17 cellular contexts compared by ENCODE assay signal in genomic region chr14:21867541-21867940, GRCh38.
DNase-seq lines count a peak whose midpoint lies in the region; ATAC-seq, FAIRE-seq and TF ChIP-seq lines count a peak whose summit lies in the region.
"Had no signal": no experiment of that assay in that cellular context is flagged by ENCODE, and none has a peak within 500 bp of the region (broad histone marks: within the 10 kb centered on the region; RNA-seq: fewer than 3 reads in every experiment).

No MANE protein-coding gene starts in this region.

- H3K4ac ChIP-seq in mesenchymal stem cell (ENCODE audit: low read depth in 1 of 2, low read length in 2 of 2) = no peak overlapping the region

- intact Hi-C loops in MCF 10A (cut with micrococcal nuclease) = no loop called here
- intact Hi-C loops in breast epithelium (cut with DNase I; ENCODE audit: low total_unique reads) = no loop called here
- intact Hi-C loops in right cardiac atrium (cut with DNase I) = no loop called here

- no peak overlapping the region for H2BK120ac ChIP-seq in mesenchymal stem cell (ENCODE audit: low read depth, low read length)

- no peak overlapping the region for H2AFZ ChIP-seq in mesenchymal stem cell (ENCODE audit: low read depth, low read length)

- H3K4me1 Mint-ChIP-seq in MCF 10A (ENCODE audit: insufficient read depth, unreplicated experiment) = peaks cover 13% of the 10 kb centered on the region
- H3K4me1 Mint-ChIP-seq in activated CD4-positive, alpha-beta memory T cell treated with anti-CD3 and anti-CD28 coated beads, Interleukin-2, amount 10 ng/mL, durations not matched to agents 7 days and 5 days = peaks cover 24% of the 10 kb centered on the region
- H3K4me1 Mint-ChIP-seq: naive B cell had no signal

- no peak overlapping the region for H3K23ac ChIP-seq in mesenchymal stem cell (ENCODE audit: low read length in 2 of 2)

- peak; percentile 15 for DNase-seq in MCF 10A (ENCODE audit: unreplicated experiment)
- no peak for DNase-seq in breast epithelium (ENCODE audit: low spot score in 2 of 2)
- DNase-seq in activated CD4-positive, alpha-beta memory T cell treated with anti-CD3 and anti-CD28 coated beads, Interleukin-2, amount 10 ng/mL, durations not matched to agents 7 days and 5 days = no peak
- DNase-seq in fibroblast of pulmonary artery (ENCODE audit: low read depth) = peak; percentile 49
- no peak for DNase-seq in H7
- DNase-seq in right cardiac atrium = no peak
- no peak for DNase-seq in small intestine
- DNase-seq in mesenchymal stem cell = no peak
- DNase-seq: body of pancreas, DMS 273 treated with DMSO at 0.1 percent for 48 hours, left ventricle myocardium superior, naive B cell, NCI-H2107, NCI-H774, Peyer's patch had no signal

- H3K9me3 ChIP-seq in breast epithelium (no peaks in the 10 kb centered on the region), right cardiac atrium (ENCODE audit: control insufficient read depth, low read length) (no peaks in the 10 kb centered on the region), small intestine (ENCODE audit: control insufficient read depth, low read depth) (no peaks in the 10 kb centered on the region), mesenchymal stem cell (ENCODE audit: control insufficient read depth, low read length) (no peaks in the 10 kb centered on the region)
- H3K9me3 ChIP-seq: body of pancreas, Peyer's patch had no signal

- H3K4me2 ChIP-seq in mesenchymal stem cell (ENCODE audit: low read length, poor library complexity, severe bottlenecking) = no peak overlapping the region

- H3K27ac Mint-ChIP-seq in MCF 10A (ENCODE audit: low read depth, unreplicated experiment) = no peak overlapping the region
- peak overlapping the region; percentile 50 for H3K27ac Mint-ChIP-seq in activated CD4-positive, alpha-beta memory T cell treated with anti-CD3 and anti-CD28 coated beads, Interleukin-2, amount 10 ng/mL, durations not matched to agents 7 days and 5 days
- H3K27ac Mint-ChIP-seq: activated T-helper 2 cell treated with anti-CD3 and anti-CD28 coated beads, Interferon-gamma antibody, Interleukin-2, Interleukin-4, amounts not matched to agents 10 μg/mL and 5 μg/mL and 100 μg/mL, durations not matched to agents 14 hours and 24 hours and 36 hours; naive B cell; progenitor cell of endocrine pancreas had no signal

- FAIRE-seq in small intestine (lab: Jason Lieb, UNC) = no peak

- ATAC-seq in right cardiac atrium = no peak
- ATAC-seq: body of pancreas, left ventricle myocardium superior had no signal

- H3K4me3 ChIP-seq in breast epithelium (no peak overlapping the region), fibroblast of pulmonary artery (replicated peaks; ENCODE audit: low read depth, low read length) (no peak overlapping the region), H7 (ENCODE audit: insufficient read depth, low read depth, low read length) (no peak overlapping the region), right cardiac atrium (ENCODE audit: low read length) (no peak overlapping the region), small intestine (ENCODE audit: low read depth in 1 of 2, low read length in 2 of 2) (no peak overlapping the region), mesenchymal stem cell (ENCODE audit: insufficient read depth in 1 of 2, low read depth in 1 of 2, low read length in 2 of 2) (no peak overlapping the region)
- H3K4me3 ChIP-seq: body of pancreas, Peyer's patch had no signal

- no TSS peak for BruUV-seq in MCF 10A (replicated peaks; lab: Mats Ljungman, UMichigan)

- H3K9me3 Mint-ChIP-seq in MCF 10A (ENCODE audit: unreplicated experiment) = no peaks in the 10 kb centered on the region
- H3K9me3 Mint-ChIP-seq in activated CD4-positive, alpha-beta memory T cell treated with anti-CD3 and anti-CD28 coated beads, Interleukin-2, amount 10 ng/mL, durations not matched to agents 7 days and 5 days = no peaks in the 10 kb centered on the region
- H3K9me3 Mint-ChIP-seq: activated T-helper 2 cell treated with anti-CD3 and anti-CD28 coated beads, Interferon-gamma antibody, Interleukin-2, Interleukin-4, amounts not matched to agents 10 μg/mL and 5 μg/mL and 100 μg/mL, durations not matched to agents 14 hours and 24 hours and 36 hours had no signal

- H3K79me1 ChIP-seq in mesenchymal stem cell (replicated peaks; ENCODE audit: low read length, poor library complexity, severe bottlenecking) = no peaks in the 10 kb centered on the region

- peaks cover 43% of the 10 kb centered on the region for H3K27me3 Mint-ChIP-seq in MCF 10A (ENCODE audit: insufficient read depth, unreplicated experiment)
- peaks cover 6% of the 10 kb centered on the region for H3K27me3 Mint-ChIP-seq in activated CD4-positive, alpha-beta memory T cell treated with anti-CD3 and anti-CD28 coated beads, Interleukin-2, amount 10 ng/mL, durations not matched to agents 7 days and 5 days

- H3K18ac ChIP-seq in mesenchymal stem cell (ENCODE audit: low read depth in 1 of 2, low read length in 2 of 2) = no peak overlapping the region

- H2AK5ac ChIP-seq in mesenchymal stem cell (ENCODE audit: low read length, severe bottlenecking) = no peak overlapping the region

- H3K36me3 ChIP-seq in breast epithelium (no peaks in the 10 kb centered on the region), H7 (replicated peaks; ENCODE audit: control insufficient read depth, insufficient read depth, low read length) (no peaks in the 10 kb centered on the region), small intestine (ENCODE audit: control insufficient read depth in 2 of 2, insufficient read depth in 2 of 2, low read length in 2 of 2) (no peaks in the 10 kb centered on the region), mesenchymal stem cell (ENCODE audit: control insufficient read depth in 1 of 2, insufficient read depth in 2 of 2, low read depth in 1 of 2, low read length in 2 of 2) (no peaks in the 10 kb centered on the region)
- H3K36me3 ChIP-seq: Peyer's patch had no signal

- H3K27me3 ChIP-seq in breast epithelium (no peaks in the 10 kb centered on the region), H7 (ENCODE audit: control insufficient read depth, insufficient read depth, low read length) (no peaks in the 10 kb centered on the region; the same call in 1 of the 2 replicates), right cardiac atrium (ENCODE audit: control insufficient read depth, insufficient read depth) (no peaks in the 10 kb centered on the region), small intestine (ENCODE audit: control insufficient read depth in 2 of 2, insufficient read depth in 2 of 2, low read length in 2 of 2) (no peaks in the 10 kb centered on the region), mesenchymal stem cell (ENCODE audit: control insufficient read depth in 1 of 2, insufficient read depth in 1 of 2, low read length in 2 of 2) (no peaks in the 10 kb centered on the region)
- H3K27me3 ChIP-seq: body of pancreas, Peyer's patch had no signal

- TF ChIP-seq POLR2A in breast epithelium (IDR thresholded peaks at IDR 0.05) = no peak

- no peaks in the 10 kb centered on the region for H3K36me3 Mint-ChIP-seq in MCF 10A (ENCODE audit: insufficient read depth, unreplicated experiment)
- H3K36me3 Mint-ChIP-seq in activated CD4-positive, alpha-beta memory T cell treated with anti-CD3 and anti-CD28 coated beads, Interleukin-2, amount 10 ng/mL, durations not matched to agents 7 days and 5 days (ENCODE audit: low read depth) = no peaks in the 10 kb centered on the region
- H3K36me3 Mint-ChIP-seq: naive B cell had no signal

- CTCF ChIA-PET in MCF 10A (lab: Yijun Ruan, JAX) = no interaction called here
- CTCF ChIA-PET in activated CD4-positive, alpha-beta memory T cell treated with anti-CD3 and anti-CD28 coated beads, Interleukin-2, amount 10 ng/mL, durations not matched to agents 7 days and 5 days (lab: Charles Lee) = interaction anchor here (1.0 kb wide), 1 partner anchor 688 kb away, joined by 3 read pairs; no protein-coding TSS in a partner anchor

- no peak overlapping the region for H3K4me3 Mint-ChIP-seq in MCF 10A (ENCODE audit: unreplicated experiment)
- no peak overlapping the region for H3K4me3 Mint-ChIP-seq in activated CD4-positive, alpha-beta memory T cell treated with anti-CD3 and anti-CD28 coated beads, Interleukin-2, amount 10 ng/mL, durations not matched to agents 7 days and 5 days
- H3K4me3 Mint-ChIP-seq: naive B cell had no signal

- POLR2A ChIA-PET in MCF 10A (lab: Yijun Ruan, JAX) = no interaction called here
- POLR2A ChIA-PET in activated CD4-positive, alpha-beta memory T cell treated with anti-CD3 and anti-CD28 coated beads, Interleukin-2, amount 10 ng/mL, durations not matched to agents 7 days and 5 days (lab: Charles Lee) = no interaction called here

- H3K14ac ChIP-seq in mesenchymal stem cell (ENCODE audit: low read length in 2 of 2) = no peak overlapping the region

- no peak overlapping the region for H4K8ac ChIP-seq in mesenchymal stem cell (ENCODE audit: low read length)

- H2BK5ac ChIP-seq in mesenchymal stem cell (ENCODE audit: low read depth, low read length, poor library complexity, severe bottlenecking) = no peak overlapping the region

- H3K27ac ChIP-seq in breast epithelium (no peak overlapping the region), right cardiac atrium (ENCODE audit: low read length) (no peak overlapping the region), small intestine (ENCODE audit: low read depth in 1 of 2, low read length in 1 of 2) (no peak overlapping the region), mesenchymal stem cell (ENCODE audit: low read length, poor library complexity, severe bottlenecking) (no peak overlapping the region)
- H3K27ac ChIP-seq: body of pancreas, Peyer's patch had no signal

- H2BK12ac ChIP-seq in mesenchymal stem cell (ENCODE audit: low read length in 2 of 2) = no peak overlapping the region

- no peak for TF ChIP-seq CTCF in MCF 10A (IDR thresholded peaks at IDR 0.05; ENCODE audit: unreplicated experiment)
- no peak for TF ChIP-seq CTCF in breast epithelium (IDR thresholded peaks at IDR 0.05)
- no peak for TF ChIP-seq CTCF in fibroblast of pulmonary artery (IDR thresholded peaks at IDR 0.05; ENCODE audit: low read length, missing control alignments)

- H3K4me1 ChIP-seq in breast epithelium (no peaks in the 10 kb centered on the region), right cardiac atrium (ENCODE audit: control insufficient read depth, insufficient read depth, low read length) (no peaks in the 10 kb centered on the region), small intestine (ENCODE audit: control insufficient read depth in 2 of 2, insufficient read depth in 1 of 2, low read depth in 1 of 2, low read length in 1 of 2) (no peaks in the 10 kb centered on the region), mesenchymal stem cell (ENCODE audit: control insufficient read depth, insufficient read depth, low read depth, low read length) (no peaks in the 10 kb centered on the region)
- H3K4me1 ChIP-seq: body of pancreas, Peyer's patch had no signal

- H2BK15ac ChIP-seq in mesenchymal stem cell (ENCODE audit: low read depth, poor library complexity, severe bottlenecking) = no peak overlapping the region

- H3K9ac ChIP-seq in mesenchymal stem cell (ENCODE audit: low read length) = no peak overlapping the region

- no peak overlapping the region for H4K91ac ChIP-seq in mesenchymal stem cell (ENCODE audit: low read length)

Comparison
In these comparisons a context has a peak if more than half of its experiments do, and no peak if none do; other contexts are left out.
1. DNase-seq: peak in MCF 10A (single experiment) and fibroblast of pulmonary artery (single experiment); none in breast epithelium (0 of 2), activated CD4-positive, alpha-beta memory T cell treated with anti-CD3 and anti-CD28 coated beads, Interleukin-2, amount 10 ng/mL, durations not matched to agents 7 days and 5 days (single experiment), H7 (single experiment), right cardiac atrium (0 of 3), small intestine (single experiment) and mesenchymal stem cell (single experiment).